ENCODE assay signal across 9 cellular contexts in the genomic region with DNA sequence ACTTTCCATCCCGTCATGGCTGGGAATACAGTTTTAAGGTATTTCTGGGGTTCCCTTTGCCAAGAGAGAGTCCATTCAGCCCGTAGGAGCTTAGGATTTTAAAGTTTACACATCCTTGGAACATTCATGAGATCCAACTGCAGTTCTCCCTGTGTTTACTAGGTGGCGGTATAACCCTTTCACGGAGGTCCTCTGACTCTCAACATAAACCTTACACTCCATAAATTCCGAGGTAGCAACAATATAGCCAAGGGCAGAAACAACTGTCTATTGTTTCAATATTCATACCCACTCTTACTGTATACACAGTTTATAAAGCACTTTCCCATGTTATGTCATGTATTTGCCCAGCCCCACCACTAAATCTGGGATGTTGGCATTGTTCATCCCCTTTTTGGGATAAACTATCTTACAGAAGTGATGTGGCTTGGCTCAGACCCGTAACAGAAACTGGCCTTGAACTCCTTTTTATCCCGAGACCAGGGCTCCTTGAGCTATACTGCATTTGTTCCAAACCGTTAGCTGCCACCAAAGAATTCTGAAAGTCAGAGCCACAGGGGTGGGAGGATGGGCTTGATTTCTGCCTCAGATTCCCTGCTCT.
DNase-seq lines count a peak whose midpoint lies in the region; ATAC-seq, FAIRE-seq and TF ChIP-seq lines count a peak whose summit lies in the region.
"Had no signal": no experiment of that assay in that cellular context is flagged by ENCODE, and none has a peak within 500 bp of the region (broad histone marks: within the 10 kb centered on the region; RNA-seq: fewer than 3 reads in every experiment).

No MANE protein-coding gene starts in this region.

- no peak for TF ChIP-seq POLR2A in tibial nerve (IDR thresholded peaks at IDR 0.05)

- no peak for FAIRE-seq in kidney (lab: Jason Lieb, UNC)

- H3K36me3 Mint-ChIP-seq in brain = no peaks in the 10 kb centered on the region
- H3K36me3 Mint-ChIP-seq: activated naive CD4-positive, alpha-beta T cell treated with anti-CD3 and anti-CD28 coated beads, Interleukin-2, amount 50 U/mL, for 24 hours had no signal

- ATAC-seq in HG03378 (IDR thresholded peaks at IDR 0.05; ENCODE audit: unreplicated experiment) = peak; percentile 53

- 12% methylated on average over 8 of the region's 8 CpGs for WGBS in tibial nerve, 2 donors

- no peak overlapping the region for H3K27ac Mint-ChIP-seq in brain
- H3K27ac Mint-ChIP-seq: activated naive CD4-positive, alpha-beta T cell treated with anti-CD3 and anti-CD28 coated beads, Interleukin-2, amount 50 U/mL, for 24 hours had no signal

- TF ChIP-seq CTCF in brain (conservative IDR thresholded peaks at IDR 0.05) (peak; percentile 85 to 89), kidney (IDR thresholded peaks at IDR 0.05; ENCODE audit: borderline replicate concordance, extremely low read depth, insufficient read depth) (peak; percentile 57), tibial nerve (IDR thresholded peaks at IDR 0.05) (peak; percentile 47 to 73 (median 61))

- H3K9me3 ChIP-seq in kidney (ENCODE audit: control insufficient read depth in 1 of 2, low read length in 2 of 2) (no peaks in the 10 kb centered on the region), tibial nerve (peaks cover 0 to 3% (median 0%) of the 10 kb centered on the region in 4 donors)

- H3K27me3 ChIP-seq in tibial nerve = no peaks in the 10 kb centered on the region

- H3K9ac ChIP-seq in kidney (ENCODE audit: low read length in 2 of 2) = no peak overlapping the region

- TF ChIP-seq EP300 in tibial nerve (IDR thresholded peaks at IDR 0.05) = no peak

- H3K4me1 Mint-ChIP-seq in brain = peaks cover 6% of the 10 kb centered on the region
- H3K4me1 Mint-ChIP-seq: activated naive CD4-positive, alpha-beta T cell treated with anti-CD3 and anti-CD28 coated beads, Interleukin-2, amount 50 U/mL, for 24 hours had no signal

- peaks cover 13% of the 10 kb centered on the region for H3K27me3 Mint-ChIP-seq in brain

- DNase-seq in NCI-H2029 treated with DMSO at 0.1 percent for 48 hours (lab: John Stamatoyannopoulos, UW) (peak; percentile 1), NCI-H2029 (lab: John Stamatoyannopoulos, UW) (no peak), NCI-H526 treated with DMSO at 0.1 percent for 48 hours (lab: John Stamatoyannopoulos, UW) (peak; percentile 47), kidney (no peak), tibial nerve (ENCODE audit: low spot score in 2 of 2) (peak in 1 of 2 donors; percentile 13)
- no peak for DNase-seq in stimulated activated CD4-positive, alpha-beta T cell treated with anti-CD3 and anti-CD28 coated beads, Interleukin-12 subunit alpha, Interleukin-12 subunit beta, amount 100 ng/mL, for 4 hours

- H3K27ac ChIP-seq in kidney (ENCODE audit: low read depth in 2 of 2, low read length in 2 of 2) (no peak overlapping the region), tibial nerve (no peak overlapping the region)

- no peaks in the 10 kb centered on the region for H3K9me3 Mint-ChIP-seq in brain
- H3K9me3 Mint-ChIP-seq: activated naive CD4-positive, alpha-beta T cell treated with anti-CD3 and anti-CD28 coated beads, Interleukin-2, amount 50 U/mL, for 24 hours had no signal

- intact Hi-C loops in kidney (cut with DNase I) = no loop called here

- H3K4me3 Mint-ChIP-seq in brain = no peak overlapping the region
- H3K4me3 Mint-ChIP-seq: activated naive CD4-positive, alpha-beta T cell treated with anti-CD3 and anti-CD28 coated beads, Interleukin-2, amount 50 U/mL, for 24 hours had no signal

- H3K4me1 ChIP-seq in kidney (ENCODE audit: control insufficient read depth in 1 of 2, insufficient read depth in 1 of 2, low read depth in 1 of 2, low read length in 2 of 2) (peaks cover 0 to 2% of the 10 kb centered on the region in 2 donors), tibial nerve (no peaks in the 10 kb centered on the region)

- H3K4me3 ChIP-seq in kidney (ENCODE audit: low read length in 2 of 2) = no peak overlapping the region
- no peak overlapping the region for H3K4me3 ChIP-seq in tibial nerve

- H3K36me3 ChIP-seq in kidney (ENCODE audit: control insufficient read depth in 1 of 2, insufficient read depth in 2 of 2, low read length in 2 of 2) = no peaks in the 10 kb centered on the region
- no peaks in the 10 kb centered on the region for H3K36me3 ChIP-seq in tibial nerve

Comparison
In these comparisons a context has a peak if more than half of its experiments do, and no peak if none do; other contexts are left out.
1. DNase-seq: peak in NCI-H2029 treated with DMSO at 0.1 percent for 48 hours (single experiment) and NCI-H526 treated with DMSO at 0.1 percent for 48 hours (single experiment); none in NCI-H2029 (single experiment), kidney (single experiment) and stimulated activated CD4-positive, alpha-beta T cell treated with anti-CD3 and anti-CD28 coated beads, Interleukin-12 subunit alpha, Interleukin-12 subunit beta, amount 100 ng/mL, for 4 hours (single experiment).
2. Peak in every context shown above with its lines, with median percentiles within 50 percentile points of each other: CTCF ChIP-seq.